In genomic region chr20:2470432-2471193, GRCh38 we compare ENCODE assay signal across 1 cellular context.
TF ChIP-seq lines count a peak whose summit lies in the region.

Gene SNRPB, minus strand, starts transcription at chr20:2470789. Its CDS starts 99 bp downstream, at chr20:2470690.

TF ChIP-seq in HepG2, 621 proteins besides CTCF, POLR2A, EP300 and RAD21 (continued from another document and continues in another):
- TF ChIP-seq ZHX1 (CRISPR knock-in tag; IDR thresholded peaks at IDR 0.05; ENCODE audit: low read depth), result peak; percentile 94
- peak; percentile 94; the same call in 1 of the 2 replicates for TF ChIP-seq ZNF75D (CRISPR knock-in tag; IDR thresholded peaks at IDR 0.05; ENCODE audit: borderline replicate concordance)
- TF ChIP-seq ATM (IDR thresholded peaks at IDR 0.05; ENCODE audit: borderline replicate concordance), result peak; percentile 15; the same call in 1 of the 2 replicates
- peak; percentile 77; the same call in 1 of the 2 replicates for TF ChIP-seq HOXA7 (CRISPR knock-in tag; IDR thresholded peaks at IDR 0.05)
- peak; percentile 86; the same call in 1 of the 2 replicates for TF ChIP-seq ZNF530 (CRISPR knock-in tag; IDR thresholded peaks at IDR 0.05; ENCODE audit: low read depth)
- peak; percentile 98 for TF ChIP-seq ZMYM4 (CRISPR knock-in tag; IDR thresholded peaks at IDR 0.05)
- TF ChIP-seq SOX6 (IDR thresholded peaks at IDR 0.05), result no peak
- peak; percentile 85 for TF ChIP-seq SOX6 (CRISPR knock-in tag; IDR thresholded peaks at IDR 0.05)
- 0 out of 2 replicates have a peak, but pooled peaks have one; percentile 90 for TF ChIP-seq ZMYM2 (CRISPR knock-in tag; IDR thresholded peaks at IDR 0.05)
- TF ChIP-seq RORA (CRISPR knock-in tag; IDR thresholded peaks at IDR 0.05), result peak; percentile 88; the same call in 1 of the 2 replicates
- TF ChIP-seq MXD4 (CRISPR knock-in tag; IDR thresholded peaks at IDR 0.05), result peak; percentile 99
- TF ChIP-seq JUND (CRISPR knock-in tag; IDR thresholded peaks at IDR 0.05), result no peak; the same call in 1 of the 2 replicates
- TF ChIP-seq POLR2AphosphoS5 (IDR thresholded peaks at IDR 0.05; ENCODE audit: low read depth, low read length), result peak; percentile 100
- TF ChIP-seq FOXK2 (IDR thresholded peaks at IDR 0.05), result no peak
- peak; percentile 90 for TF ChIP-seq HBP1 (CRISPR knock-in tag; IDR thresholded peaks at IDR 0.05; ENCODE audit: low read depth)
- peak; percentile 100 for TF ChIP-seq BCL3 (CRISPR knock-in tag; IDR thresholded peaks at IDR 0.05)
- no peak; the same call in 1 of the 2 replicates for TF ChIP-seq ZBTB3 (CRISPR knock-in tag; IDR thresholded peaks at IDR 0.05; ENCODE audit: borderline replicate concordance, low read depth)
- peak; percentile 94 for TF ChIP-seq HOXD1 (CRISPR knock-in tag; IDR thresholded peaks at IDR 0.05)
- TF ChIP-seq BHLHE40 (IDR thresholded peaks at IDR 0.05; ENCODE audit: low read length), result no peak
- no peak; the same call in 1 of the 2 replicates for TF ChIP-seq ZNF326 (CRISPR knock-in tag; IDR thresholded peaks at IDR 0.05; ENCODE audit: borderline replicate concordance)
- TF ChIP-seq ZBTB2 (CRISPR knock-in tag; IDR thresholded peaks at IDR 0.05; ENCODE audit: low read depth), result peak; percentile 95
- 0 out of 2 replicates have a peak, but pooled peaks have one; percentile 71 for TF ChIP-seq ZNF646 (CRISPR knock-in tag; IDR thresholded peaks at IDR 0.05)
- peak; percentile 58 for TF ChIP-seq ZBTB14 (CRISPR knock-in tag; IDR thresholded peaks at IDR 0.05)
- TF ChIP-seq ZNF251 (CRISPR knock-in tag; IDR thresholded peaks at IDR 0.05), result peak; percentile 92
- peak; percentile 100 for TF ChIP-seq ZNF580 (CRISPR knock-in tag; IDR thresholded peaks at IDR 0.05; ENCODE audit: borderline replicate concordance, low read depth)
- TF ChIP-seq HOXA5 (CRISPR knock-in tag; IDR thresholded peaks at IDR 0.05), result peak; percentile 98
- TF ChIP-seq ZBTB7B (CRISPR knock-in tag; IDR thresholded peaks at IDR 0.05), result peak; percentile 92
- TF ChIP-seq POLR2AphosphoS2 (IDR thresholded peaks at IDR 0.05; ENCODE audit: low read depth, low read length), result peak; percentile 98
- TF ChIP-seq ZNF350 (CRISPR knock-in tag; IDR thresholded peaks at IDR 0.05; ENCODE audit: borderline replicate concordance, low read depth), result peak; percentile 100
- TF ChIP-seq RFXANK (CRISPR knock-in tag; IDR thresholded peaks at IDR 0.05), result peak; percentile 94; the same call in 1 of the 2 replicates
- TF ChIP-seq ZNF180 (CRISPR knock-in tag; IDR thresholded peaks at IDR 0.05; ENCODE audit: borderline replicate concordance, low read depth), result peak; percentile 72; the same call in 1 of the 2 replicates
- peak; percentile 97 for TF ChIP-seq SRSF1 (optimal IDR thresholded peaks at IDR 0.05; ENCODE audit: low read depth, low read length)
- TF ChIP-seq SPEN (CRISPR knock-in tag; IDR thresholded peaks at IDR 0.05; ENCODE audit: low read depth), result peak; percentile 100
- TF ChIP-seq PRDM4 (CRISPR knock-in tag; IDR thresholded peaks at IDR 0.05; ENCODE audit: borderline replicate concordance), result peak; percentile 95
- TF ChIP-seq POGZ (CRISPR knock-in tag; IDR thresholded peaks at IDR 0.05), result peak; percentile 99
- peak; percentile 41; the same call in 1 of the 2 replicates for TF ChIP-seq ZBTB37 (CRISPR knock-in tag; IDR thresholded peaks at IDR 0.05)
- peak; percentile 100 for TF ChIP-seq ZGPAT (CRISPR knock-in tag; IDR thresholded peaks at IDR 0.05)
- peak; percentile 99 for TF ChIP-seq MEIS1 (CRISPR knock-in tag; IDR thresholded peaks at IDR 0.05; ENCODE audit: borderline replicate concordance)
